Comparison of ENCODE assay signal across 27 cellular contexts in the genomic region with DNA sequence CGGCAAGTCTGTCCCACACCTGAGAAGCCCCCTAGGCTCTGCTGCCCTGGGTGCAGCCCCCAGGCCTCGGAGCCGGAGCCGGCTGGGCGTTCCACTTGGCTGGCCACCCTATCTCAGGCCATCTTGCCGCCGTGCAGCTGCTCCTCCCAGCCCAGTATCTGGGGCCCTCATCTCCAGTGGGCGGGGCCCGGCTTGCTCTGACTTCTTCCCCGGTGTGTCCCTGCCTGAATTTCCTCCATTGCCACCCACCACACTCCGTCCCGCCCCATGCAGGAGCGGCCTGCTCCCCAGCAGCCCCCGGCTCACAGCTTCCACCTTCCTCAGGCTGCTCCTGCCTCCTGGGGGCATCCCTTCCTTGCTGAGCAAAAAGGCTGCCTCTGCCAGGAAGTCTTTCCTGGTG. TPM values are rescaled to one million over a fixed set of nuclear protein-coding genes. Genes with fewer than 3 reads are reported as not detected.
DNase-seq lines count a peak whose midpoint lies in the region; ATAC-seq and TF ChIP-seq lines count a peak whose summit lies in the region.
"Had no signal": no experiment of that assay in that cellular context is flagged by ENCODE, and none has a peak within 500 bp of the region (broad histone marks: within the 10 kb centered on the region; RNA-seq: fewer than 3 reads in every experiment).

No MANE protein-coding gene starts in this region.

- H3K36me3 Mint-ChIP-seq in Calu3 (ENCODE audit: insufficient read depth, unreplicated experiment) (peaks cover 59% of the 10 kb centered on the region), progenitor cell of endocrine pancreas (ENCODE audit: insufficient read depth) (no peaks in the 10 kb centered on the region)
- H3K36me3 Mint-ChIP-seq: CD14-positive monocyte; CD8-positive, alpha-beta memory T cell had no signal

- peaks cover 35% of the 10 kb centered on the region for H3K4me1 Mint-ChIP-seq in Calu3 (ENCODE audit: low read depth, unreplicated experiment)
- H3K4me1 Mint-ChIP-seq in progenitor cell of endocrine pancreas (ENCODE audit: low read depth): peaks cover 4% of the 10 kb centered on the region
- H3K4me1 Mint-ChIP-seq: CD14-positive monocyte; CD8-positive, alpha-beta memory T cell had no signal

- no TSS peak for BruUV-seq in Calu3 (replicated peaks; lab: Mats Ljungman, UMichigan)

- POLR2A ChIA-PET in RWPE1 (lab: Yijun Ruan, JAX; ENCODE audit: low non-redundant PET): no interaction called here

- peak overlapping the region; percentile 23; the same call in 1 of the 2 replicates for H3K27ac ChIP-seq in RWPE1
- no peak overlapping the region for H3K27ac ChIP-seq in foreskin keratinocyte
- H3K27ac ChIP-seq: GM23248, KMS-11, SJSA1 had no signal

- TF ChIP-seq CTCF in RWPE1 (conservative IDR thresholded peaks at IDR 0.05; ENCODE audit: low read depth) (no peak), foreskin keratinocyte (conservative IDR thresholded peaks at IDR 0.05) (peak; percentile 4), Calu3 (IDR thresholded peaks at IDR 0.05; ENCODE audit: unreplicated experiment) (no peak), progenitor cell of endocrine pancreas (IDR thresholded peaks at IDR 0.05; ENCODE audit: unreplicated experiment) (no peak)

- no peaks in the 10 kb centered on the region for H3K9me3 Mint-ChIP-seq in Calu3 (ENCODE audit: low read depth, unreplicated experiment)
- H3K9me3 Mint-ChIP-seq in progenitor cell of endocrine pancreas (ENCODE audit: low read depth): no peaks in the 10 kb centered on the region
- H3K9me3 Mint-ChIP-seq: CD8-positive, alpha-beta memory T cell; H9; HFFc6 had no signal

- no peak overlapping the region for H3K27ac Mint-ChIP-seq in Calu3 (ENCODE audit: unreplicated experiment)
- no peak overlapping the region for H3K27ac Mint-ChIP-seq in progenitor cell of endocrine pancreas
- H3K27ac Mint-ChIP-seq: CD14-positive monocyte; CD8-positive, alpha-beta memory T cell; H9; HFFc6 had no signal

- peaks cover 36% of the 10 kb centered on the region for H3K4me1 ChIP-seq in foreskin keratinocyte

- DNase-seq in CMK (ENCODE audit: low read depth) (peak; percentile 3), RWPE1 (ENCODE audit: low spot score) (no peak), foreskin keratinocyte (no peak), Calu3 (no peak), NCI-H446 (lab: John Stamatoyannopoulos, UW) (no peak), progenitor cell of endocrine pancreas (ENCODE audit: low spot score, unreplicated experiment) (no peak)
- DNase-seq: AML-193; CD8-positive, alpha-beta memory T cell; DMS153; DND-41; GM23248; H9; HFFc6; MM.1S; NCI-H1417; NCI-H1694; NCI-H2081 treated with DMSO at 0.1 percent for 48 hours; NCI-H2171 treated with DMSO at 0.1 percent for 48 hours; NCI-H345; NCI-H524; NCI-H774 had no signal

- CTCF ChIA-PET in RWPE1 (lab: Yijun Ruan, JAX): no interaction called here
- CTCF ChIA-PET in Calu3 (lab: Charles Lee): no interaction called here

- ATAC-seq in foreskin keratinocyte (no peak), GM19328 (IDR thresholded peaks at IDR 0.05; ENCODE audit: unreplicated experiment) (no peak)
- ATAC-seq: A549 had no signal

- no peak overlapping the region for H3K4me3 Mint-ChIP-seq in Calu3 (ENCODE audit: low read depth, unreplicated experiment)
- H3K4me3 Mint-ChIP-seq in progenitor cell of endocrine pancreas (ENCODE audit: low read depth): no peak overlapping the region
- H3K4me3 Mint-ChIP-seq: CD14-positive monocyte; CD8-positive, alpha-beta memory T cell; H9; HFFc6 had no signal

- intact Hi-C loops in Calu3 (cut with micrococcal nuclease; ENCODE audit: unreplicated experiment): no loop called here

- H3K27me3 Mint-ChIP-seq in Calu3 (ENCODE audit: unreplicated experiment) (no peaks in the 10 kb centered on the region), progenitor cell of endocrine pancreas (peaks cover 36% of the 10 kb centered on the region)

- H3K27me3 ChIP-seq in foreskin keratinocyte: no peaks in the 10 kb centered on the region
- H3K27me3 ChIP-seq: SJSA1 had no signal

RNA-seq across cellular contexts. Expression of a gene that starts 46.6 kb away (rescaled TPM):
- total RNA-seq in foreskin keratinocyte: 9.5 and 41.8 TPM in 2 replicates
- polyA plus RNA-seq in foreskin keratinocyte: 14.0 and 50.2 TPM in 2 replicates
- total RNA-seq in Calu3 (2022): 97.0 and 100.0 TPM in 2 replicates
- total RNA-seq in progenitor cell of endocrine pancreas: 3.7 and 4.3 TPM in 2 replicates
- total RNA-seq: CD8-positive, alpha-beta memory T cell; GM23248; T-helper 1 cell treated with Interleukin-12 subunit alpha and Interleukin-12 subunit beta and Interleukin-4 antibody, amounts not matched to agents 30 ng/mL and 1 ng/mL, for 36 hours had no signal
- polyA plus RNA-seq: CD14-positive monocyte; CD8-positive, alpha-beta memory T cell; GM23248 had no signal
